17 cellular contexts compared by ENCODE assay signal in genomic region chr14:100618763-100619320, GRCh38. TPM values are rescaled to one million over a fixed set of nuclear protein-coding genes. Genes with fewer than 3 reads are reported as not detected.
DNase-seq lines count a peak whose midpoint lies in the region; ATAC-seq and TF ChIP-seq lines count a peak whose summit lies in the region.
"Had no signal": no experiment of that assay in that cellular context is flagged by ENCODE, and none has a peak within 500 bp of the region (broad histone marks: within the 10 kb centered on the region; RNA-seq: fewer than 3 reads in every experiment).

No MANE protein-coding gene starts in this region.

- 40 to 58% (median 44%) methylated on average over 10 of the region's 10 CpGs for WGBS in stomach, 5 donors

- TF ChIP-seq POLR2A in stomach (IDR thresholded peaks at IDR 0.05), result no peak

- H3K9me3 ChIP-seq in naive thymus-derived CD4-positive, alpha-beta T cell (ENCODE audit: control insufficient read depth in 2 of 3, low read length in 3 of 3), result no peaks in the 10 kb centered on the region
- no peaks in the 10 kb centered on the region for H3K9me3 ChIP-seq in upper lobe of right lung
- H3K9me3 ChIP-seq in stomach, result no peaks in the 10 kb centered on the region
- H3K9me3 ChIP-seq: A549, adrenal gland, left ventricle myocardium inferior had no signal

- H3K4me3 ChIP-seq in naive thymus-derived CD4-positive, alpha-beta T cell (ENCODE audit: low read length), result no peak overlapping the region
- no peak overlapping the region for H3K4me3 ChIP-seq in upper lobe of right lung
- no peak overlapping the region for H3K4me3 ChIP-seq in stomach
- H3K4me3 ChIP-seq: A549, adrenal gland, GM23248, left ventricle myocardium inferior had no signal

- TF ChIP-seq CTCF in chondrocyte (IDR thresholded peaks at IDR 0.05) (no peak), upper lobe of right lung (IDR thresholded peaks at IDR 0.05) (no peak), stomach (IDR thresholded peaks at IDR 0.05) (no peak)

- no peak overlapping the region for H3K27ac Mint-ChIP-seq in chondrocyte (ENCODE audit: unreplicated experiment)
- H3K27ac Mint-ChIP-seq in naive thymus-derived CD4-positive, alpha-beta T cell, result peak overlapping the region in 6 of 9 donors; percentile 7 to 87 (median 51)
- H3K27ac Mint-ChIP-seq: activated T-helper 17 cell treated with anti-CD3 and anti-CD28 coated beads, Interleukin-2, amount 50 U/mL, for 72 hours had no signal

- TF ChIP-seq EP300 in stomach (IDR thresholded peaks at IDR 0.05), result no peak

- CTCF ChIA-PET in naive thymus-derived CD4-positive, alpha-beta T cell (lab: Charles Lee), result interaction anchor here (1.4 kb wide), 1 partner anchor 27 kb away, joined by 9 read pairs; no protein-coding TSS in a partner anchor

- no peaks in the 10 kb centered on the region for H3K9me3 Mint-ChIP-seq in chondrocyte (ENCODE audit: low read depth)
- peaks cover 0 to 6% (median 0%) of the 10 kb centered on the region in 11 donors for H3K9me3 Mint-ChIP-seq in naive thymus-derived CD4-positive, alpha-beta T cell
- H3K9me3 Mint-ChIP-seq: activated T-helper 17 cell treated with anti-CD3 and anti-CD28 coated beads, Interleukin-2, amount 50 U/mL, for 72 hours had no signal

- H3K4me1 Mint-ChIP-seq in chondrocyte (ENCODE audit: low read depth), result peaks cover 15% of the 10 kb centered on the region
- H3K4me1 Mint-ChIP-seq in naive thymus-derived CD4-positive, alpha-beta T cell, result peaks cover 18 to 28% (median 25%) of the 10 kb centered on the region in 7 donors

- H3K27ac ChIP-seq in naive thymus-derived CD4-positive, alpha-beta T cell (ENCODE audit: low read depth, low read length), result no peak overlapping the region
- H3K27ac ChIP-seq in upper lobe of right lung, result no peak overlapping the region
- no peak overlapping the region for H3K27ac ChIP-seq in stomach
- H3K27ac ChIP-seq: A549, C4-2B, GM23248, left ventricle myocardium inferior had no signal

- ATAC-seq in naive thymus-derived CD4-positive, alpha-beta T cell, result no peak
- no peak for ATAC-seq in upper lobe of right lung
- ATAC-seq in HG03520 (IDR thresholded peaks at IDR 0.05; ENCODE audit: unreplicated experiment), result no peak
- ATAC-seq: A549; activated T-helper 17 cell treated with anti-CD3 and anti-CD28 coated beads, Interleukin-2, amount 50 U/mL, for 72 hours had no signal

- POLR2A ChIA-PET in naive thymus-derived CD4-positive, alpha-beta T cell (lab: Charles Lee), result interaction anchor here (0.8 to 1.5 kb wide), 3 partner anchors 8 to 136 kb away, joined by 3 to 4 read pairs (median 3); no protein-coding TSS in a partner anchor

- H3K4me1 ChIP-seq in naive thymus-derived CD4-positive, alpha-beta T cell (ENCODE audit: control insufficient read depth in 2 of 2, insufficient read depth in 2 of 2, low read length in 2 of 2), result peaks cover 10 to 26% of the 10 kb centered on the region in 2 donors
- H3K4me1 ChIP-seq in upper lobe of right lung (peaks cover 24% of the 10 kb centered on the region), stomach (peaks cover 0 to 18% (median 17%) of the 10 kb centered on the region in 4 donors)
- H3K4me1 ChIP-seq: A549 had no signal

- no peaks in the 10 kb centered on the region for H3K36me3 ChIP-seq in naive thymus-derived CD4-positive, alpha-beta T cell (ENCODE audit: control insufficient read depth in 2 of 3, insufficient read depth in 3 of 3, low read length in 3 of 3)
- H3K36me3 ChIP-seq in upper lobe of right lung (no peaks in the 10 kb centered on the region), stomach (no peaks in the 10 kb centered on the region)
- H3K36me3 ChIP-seq: adrenal gland, left ventricle myocardium inferior had no signal

- peak; percentile 33 for DNase-seq in activated CD8-positive, alpha-beta memory T cell treated with anti-CD3 and anti-CD28 coated beads, Interleukin-2, amount 50 U/mL, for 48 hours
- no peak for DNase-seq in activated CD8-positive, alpha-beta memory T cell treated with anti-CD3 and anti-CD28 coated beads, Interleukin-2, amount 50 U/mL, for 4 hours
- peak; percentile 14 for DNase-seq in chondrocyte (ENCODE audit: low spot score)
- DNase-seq in naive thymus-derived CD4-positive, alpha-beta T cell, result no peak
- peak; percentile 7 for DNase-seq in upper lobe of right lung
- DNase-seq in stomach, result no peak
- no peak for DNase-seq in stimulated activated CD4-positive, alpha-beta T cell treated with anti-CD3 and anti-CD28 coated beads, Interleukin-1b, Interleukin-23, amount 100 ng/mL, for 48 hours
- DNase-seq: central memory CD4-positive, alpha-beta T cell; DMS 273 treated with DMSO at 0.1 percent for 48 hours; GM23248; stimulated activated CD4-positive, alpha-beta T cell treated with anti-CD3 and anti-CD28 coated beads, Interleukin-4, amount 100 ng/mL, for 1 hour had no signal

- H3K4me3 Mint-ChIP-seq in chondrocyte (ENCODE audit: unreplicated experiment), result no peak overlapping the region
- peak overlapping the region in 1 of 10 donors; percentile 33 for H3K4me3 Mint-ChIP-seq in naive thymus-derived CD4-positive, alpha-beta T cell
- H3K4me3 Mint-ChIP-seq: activated T-helper 17 cell treated with anti-CD3 and anti-CD28 coated beads, Interleukin-2, amount 50 U/mL, for 72 hours had no signal

- no peaks in the 10 kb centered on the region for H3K36me3 Mint-ChIP-seq in chondrocyte (ENCODE audit: low read depth)
- no peaks in the 10 kb centered on the region for H3K36me3 Mint-ChIP-seq in naive thymus-derived CD4-positive, alpha-beta T cell

- intact Hi-C loops in naive thymus-derived CD4-positive, alpha-beta T cell (cut with micrococcal nuclease), result no loop called here
- intact Hi-C loops in upper lobe of right lung (cut with DNase I) (no loop called here), stomach (cut with DNase I; ENCODE audit: low total_unique reads) (no loop called here)

- peaks cover 20% of the 10 kb centered on the region for H3K27me3 Mint-ChIP-seq in chondrocyte (ENCODE audit: low read depth)
- H3K27me3 Mint-ChIP-seq in naive thymus-derived CD4-positive, alpha-beta T cell, result peaks cover 0 to 16% (median 5%) of the 10 kb centered on the region in 5 donors
- H3K27me3 Mint-ChIP-seq: activated T-helper 17 cell treated with anti-CD3 and anti-CD28 coated beads, Interleukin-2, amount 50 U/mL, for 72 hours had no signal

- H3K27me3 ChIP-seq in naive thymus-derived CD4-positive, alpha-beta T cell (ENCODE audit: control insufficient read depth in 2 of 2, insufficient read depth in 2 of 2, low read length in 2 of 2), result no peaks in the 10 kb centered on the region
- H3K27me3 ChIP-seq in upper lobe of right lung (peaks cover 21% of the 10 kb centered on the region), stomach (peaks cover 0 to 47% (median 0%) of the 10 kb centered on the region in 3 donors)

RNA-seq across cellular contexts. Expression of gene BEGAIN, which starts 31.6 kb away (rescaled TPM):
- total RNA-seq in chondrocyte (5.1 to 6.5 TPM (median 6.5 TPM) in 3 replicates), upper lobe of right lung (1.5 TPM), stomach (1 to 10 TPM in 1 of 5 donors, not detected in 4; 1.1 TPM)
- 1 to 10 TPM in 4 of 5 experiments, under 1 TPM in 1; 0.73 to 2.4 (median 1.5) TPM for total RNA-seq in naive thymus-derived CD4-positive, alpha-beta T cell
- under 1 TPM; 0.38 to 0.64 TPM for polyA plus RNA-seq in naive thymus-derived CD4-positive, alpha-beta T cell
- under 1 TPM; 0.31 to 0.92 (median 0.75) TPM for polyA plus RNA-seq in stomach

Comparison
In these comparisons a context has a peak if more than half of its experiments do, and no peak if none do; other contexts are left out.
1. DNase-seq: peak in activated CD8-positive, alpha-beta memory T cell treated with anti-CD3 and anti-CD28 coated beads, Interleukin-2, amount 50 U/mL, for 48 hours (single experiment), chondrocyte (single experiment) and upper lobe of right lung (single experiment); none in activated CD8-positive, alpha-beta memory T cell treated with anti-CD3 and anti-CD28 coated beads, Interleukin-2, amount 50 U/mL, for 4 hours (single experiment), naive thymus-derived CD4-positive, alpha-beta T cell (0 of 9), stomach (single experiment) and stimulated activated CD4-positive, alpha-beta T cell treated with anti-CD3 and anti-CD28 coated beads, Interleukin-1b, Interleukin-23, amount 100 ng/mL, for 48 hours (single experiment).